18 cellular contexts compared by ENCODE assay signal in the genomic region with DNA sequence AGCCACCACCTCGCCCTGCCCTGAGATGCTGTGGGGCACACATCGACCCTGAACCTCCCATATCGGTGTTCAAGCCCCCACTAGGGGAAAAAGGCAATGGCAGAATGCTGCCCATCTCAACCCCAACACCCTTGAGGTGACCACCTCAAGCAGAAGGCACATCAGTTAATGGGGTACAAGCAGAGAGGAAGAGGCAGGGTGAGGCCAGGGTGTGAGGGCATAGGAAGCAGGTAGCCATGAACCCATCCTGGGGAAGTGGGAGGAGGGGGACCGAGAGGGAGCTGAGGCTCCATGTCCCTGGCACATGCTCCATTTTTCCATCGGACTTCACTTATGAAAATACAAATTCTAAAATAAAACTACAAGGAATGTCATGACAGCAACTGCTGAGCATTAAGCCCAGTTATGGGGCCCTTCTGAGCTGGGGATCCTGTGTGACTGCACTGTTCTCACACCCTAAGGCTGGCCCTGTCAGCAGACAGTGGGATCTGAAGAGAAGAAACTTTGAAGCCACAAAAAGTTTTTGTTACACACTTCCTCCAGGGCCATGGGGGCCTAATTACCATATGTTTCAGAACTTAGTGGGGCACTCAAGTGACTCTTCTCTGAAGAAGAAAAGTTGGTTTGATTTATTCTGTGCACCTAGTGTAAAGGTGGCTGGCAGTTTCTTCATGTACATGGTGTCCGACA.
A peak's percentile ranks its signal among the peaks of the same experiment; 100 is the strongest.
DNase-seq lines count a peak whose midpoint lies in the region; ATAC-seq and TF ChIP-seq lines count a peak whose summit lies in the region.
"Had no signal": no experiment of that assay in that cellular context is flagged by ENCODE, and none has a peak within 500 bp of the region (broad histone marks: within the 10 kb centered on the region; RNA-seq: fewer than 3 reads in every experiment).

No MANE protein-coding gene starts in this region.

- H3K9me3 Mint-ChIP-seq in osteocyte (ENCODE audit: unreplicated experiment): peaks cover 10% of the 10 kb centered on the region

- H3K18ac ChIP-seq in mesenchymal stem cell (ENCODE audit: low read depth in 1 of 2, low read length in 2 of 2): no peak overlapping the region

- H2BK120ac ChIP-seq in mesenchymal stem cell (ENCODE audit: low read depth, low read length): no peak overlapping the region

- H2BK15ac ChIP-seq in mesenchymal stem cell (ENCODE audit: low read depth, poor library complexity, severe bottlenecking): no peak overlapping the region

- no peak overlapping the region for H2AK5ac ChIP-seq in mesenchymal stem cell (ENCODE audit: low read length, severe bottlenecking)

- no peak overlapping the region for H3K14ac ChIP-seq in mesenchymal stem cell (ENCODE audit: low read length in 2 of 2)

- ATAC-seq in GM19463 (IDR thresholded peaks at IDR 0.05; ENCODE audit: unreplicated experiment) (peak; percentile 45), HG02885 (IDR thresholded peaks at IDR 0.05; ENCODE audit: poor library complexity, unreplicated experiment) (peak; percentile 45)
- ATAC-seq: GM23338 had no signal

- H3K27me3 Mint-ChIP-seq in osteocyte (ENCODE audit: unreplicated experiment): peaks cover 17% of the 10 kb centered on the region

- DNase-seq in GM12865 (ENCODE audit: low read depth) (peak; percentile 18), mesenchymal stem cell (no peak), KBM-7 (no peak), kidney tubule cell (ENCODE audit: low spot score) (no peak), osteocyte (ENCODE audit: extremely low spot score, unreplicated experiment) (no peak), SJCRH30 (no peak)
- DNase-seq: 8988T, DMS 273 treated with DMSO at 0.1 percent for 48 hours, NCI-H1417, NCI-H2029, NCI-H2171, NCI-H446, NCI-H69, Peyer's patch had no signal

- H3K79me1 ChIP-seq in mesenchymal stem cell (replicated peaks; ENCODE audit: low read length, poor library complexity, severe bottlenecking): no peaks in the 10 kb centered on the region

- no peak overlapping the region for H3K4ac ChIP-seq in mesenchymal stem cell (ENCODE audit: low read depth in 1 of 2, low read length in 2 of 2)

- no peaks in the 10 kb centered on the region for H3K4me1 Mint-ChIP-seq in osteocyte (ENCODE audit: unreplicated experiment)

- H2BK12ac ChIP-seq in mesenchymal stem cell (ENCODE audit: low read length in 2 of 2): no peak overlapping the region

- no peak overlapping the region for H3K4me3 Mint-ChIP-seq in osteocyte (ENCODE audit: unreplicated experiment)
- H3K4me3 Mint-ChIP-seq: CD14-positive monocyte, GM23338 had no signal

- TF ChIP-seq CTCF in GM12865 (IDR thresholded peaks at IDR 0.05; ENCODE audit: insufficient read depth, low read depth, low read length, missing control alignments): no peak
- TF ChIP-seq CTCF in osteocyte (IDR thresholded peaks at IDR 0.05): no peak

- H3K9me3 ChIP-seq in mesenchymal stem cell (ENCODE audit: control insufficient read depth, low read length): peaks cover 4% of the 10 kb centered on the region
- H3K9me3 ChIP-seq in SJCRH30 (replicated peaks): no peaks in the 10 kb centered on the region

- peak overlapping the region; percentile 48 for H4K8ac ChIP-seq in mesenchymal stem cell (ENCODE audit: low read length)

- no peak overlapping the region for H3K23ac ChIP-seq in mesenchymal stem cell (ENCODE audit: low read length in 2 of 2)

- H3K36me3 ChIP-seq in mesenchymal stem cell (ENCODE audit: control insufficient read depth in 1 of 2, insufficient read depth in 2 of 2, low read depth in 1 of 2, low read length in 2 of 2) (no peaks in the 10 kb centered on the region), SJCRH30 (no peaks in the 10 kb centered on the region)
- H3K36me3 ChIP-seq: Peyer's patch had no signal

- in situ Hi-C loops in KBM-7 (cut with MboI; ENCODE audit: low pct_unique_long_range_greater_than_20kb, low sequenced_read_pairs): loop anchor here (25.0 kb wide), 1 partner anchor 460 kb away; no protein-coding TSS in a partner anchor

- H3K4me2 ChIP-seq in mesenchymal stem cell (ENCODE audit: low read length, poor library complexity, severe bottlenecking): no peak overlapping the region
- H3K4me2 ChIP-seq: GM23338 had no signal

- no peak overlapping the region for H3K9ac ChIP-seq in mesenchymal stem cell (ENCODE audit: low read length)

- H4K91ac ChIP-seq in mesenchymal stem cell (ENCODE audit: low read length): peak overlapping the region; percentile 43

- H3K27ac Mint-ChIP-seq in osteocyte (ENCODE audit: unreplicated experiment): no peak overlapping the region
- H3K27ac Mint-ChIP-seq: CD14-positive monocyte, GM23338 had no signal

- H3K4me3 ChIP-seq in GM12865 (ENCODE audit: low read depth, low read length) (no peak overlapping the region), mesenchymal stem cell (ENCODE audit: insufficient read depth in 1 of 2, low read depth in 1 of 2, low read length in 2 of 2) (no peak overlapping the region), SJCRH30 (no peak overlapping the region)
- H3K4me3 ChIP-seq: GM23338, Peyer's patch had no signal

- 89% methylated on average over 5 of the region's 6 CpGs for WGBS in mesenchymal stem cell

- no peaks in the 10 kb centered on the region for H3K36me3 Mint-ChIP-seq in osteocyte (ENCODE audit: unreplicated experiment)
- H3K36me3 Mint-ChIP-seq: CD14-positive monocyte had no signal

- H3K27me3 ChIP-seq in mesenchymal stem cell (ENCODE audit: control insufficient read depth in 1 of 2, insufficient read depth in 1 of 2, low read length in 2 of 2) (no peaks in the 10 kb centered on the region), SJCRH30 (no peaks in the 10 kb centered on the region)
- H3K27me3 ChIP-seq: Peyer's patch had no signal

- no peak overlapping the region for H2AFZ ChIP-seq in mesenchymal stem cell (ENCODE audit: low read depth, low read length)
- H2AFZ ChIP-seq: GM23338 had no signal

- H2BK5ac ChIP-seq in mesenchymal stem cell (ENCODE audit: low read depth, low read length, poor library complexity, severe bottlenecking): no peak overlapping the region

- no peaks in the 10 kb centered on the region for H3K4me1 ChIP-seq in mesenchymal stem cell (ENCODE audit: control insufficient read depth, insufficient read depth, low read depth, low read length)
- H3K4me1 ChIP-seq in SJCRH30: no peaks in the 10 kb centered on the region
- H3K4me1 ChIP-seq: Peyer's patch had no signal

- no peak overlapping the region for H3K27ac ChIP-seq in mesenchymal stem cell (ENCODE audit: low read length, poor library complexity, severe bottlenecking)
- no peak overlapping the region for H3K27ac ChIP-seq in SJCRH30
- H3K27ac ChIP-seq: Peyer's patch had no signal
